Comparison of ENCODE assay signal across 10 cellular contexts in the genomic region with DNA sequence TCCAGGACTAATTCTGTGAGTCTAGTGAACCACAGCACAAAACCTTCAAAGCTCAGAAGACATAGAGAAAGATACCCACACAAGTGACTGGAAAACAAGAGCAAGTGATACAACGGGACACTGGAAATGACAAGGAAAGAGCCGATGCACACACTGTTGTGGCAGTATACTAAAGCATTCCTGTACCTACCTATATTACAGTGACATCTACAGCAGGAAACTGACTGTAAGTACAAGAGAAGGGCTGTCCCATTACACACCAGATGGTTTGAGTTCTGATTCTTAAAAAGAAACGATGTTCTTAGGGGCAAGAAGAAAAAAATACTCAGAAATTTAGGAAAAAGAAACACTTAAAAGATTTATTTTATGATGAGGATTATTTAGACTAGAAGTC. TPM values are rescaled to one million over a fixed set of nuclear protein-coding genes. Genes with fewer than 3 reads are reported as not detected.
A peak's percentile ranks its signal among the peaks of the same experiment; 100 is the strongest.
DNase-seq lines count a peak whose midpoint lies in the region; ATAC-seq and TF ChIP-seq lines count a peak whose summit lies in the region.
"Had no signal": no experiment of that assay in that cellular context is flagged by ENCODE, and none has a peak within 500 bp of the region (broad histone marks: within the 10 kb centered on the region; RNA-seq: fewer than 3 reads in every experiment).

No MANE protein-coding gene starts in this region.

- no peak for TF ChIP-seq POLR2A in esophagus squamous epithelium (IDR thresholded peaks at IDR 0.05)

- CTCF ChIA-PET in Panc1 (lab: Charles Lee), result no interaction called here

- intact Hi-C loops in Panc1 (cut with micrococcal nuclease; ENCODE audit: unreplicated experiment) (loop anchor here (5.0 kb wide), 1 partner anchor 216 kb away; no protein-coding TSS in a partner anchor), esophagus squamous epithelium (cut with DNase I) (no loop called here)

- in situ Hi-C loops in Panc1 (cut with HindIII; ENCODE audit: low pct_unique_long_range_greater_than_20kb, low sequenced_read_pairs), result no loop called here

- peaks cover 13% of the 10 kb centered on the region for H3F3A ChIP-seq in smooth muscle cell (ENCODE audit: low read depth)

- peaks cover 34% of the 10 kb centered on the region for H4K20me1 ChIP-seq in smooth muscle cell (ENCODE audit: low read depth)

- H3K27me3 ChIP-seq in Panc1 (ENCODE audit: control insufficient read depth, insufficient read depth, low read length), result no peaks in the 10 kb centered on the region
- no peaks in the 10 kb centered on the region for H3K27me3 ChIP-seq in esophagus squamous epithelium
- no peaks in the 10 kb centered on the region for H3K27me3 ChIP-seq in smooth muscle cell (ENCODE audit: low read depth)

- DNase-seq in Panc1 (ENCODE audit: low read depth, low spot score) (no peak), esophagus squamous epithelium (lab: John Stamatoyannopoulos, UW) (no peak), smooth muscle cell (lab: John Stamatoyannopoulos, UW; ENCODE audit: unreplicated experiment) (no peak)
- no peak for DNase-seq in activated CD8-positive, alpha-beta memory T cell treated with anti-CD3 and anti-CD28 coated beads, Interleukin-2, amount 50 U/mL, for 4 hours
- DNase-seq: activated B cell treated with CpG ODN at 0.5 μM for 24 hours, NCI-H187 had no signal

- H3K4me2 ChIP-seq in smooth muscle cell, result no peak overlapping the region

- ATAC-seq in GM19395 (IDR thresholded peaks at IDR 0.05; ENCODE audit: unreplicated experiment) (peak; percentile 19), Panc1 (no peak), GM18868 (IDR thresholded peaks at IDR 0.05; ENCODE audit: unreplicated experiment) (no peak), GM21515 (IDR thresholded peaks at IDR 0.05; ENCODE audit: unreplicated experiment) (no peak), HG02981 (IDR thresholded peaks at IDR 0.05; ENCODE audit: unreplicated experiment) (no peak)

- H3K79me2 ChIP-seq in smooth muscle cell (ENCODE audit: low read depth), result peaks cover 68% of the 10 kb centered on the region

- no peaks in the 10 kb centered on the region for H3K9me3 ChIP-seq in Panc1 (ENCODE audit: control insufficient read depth, insufficient read depth, low read depth, low read length)
- no peaks in the 10 kb centered on the region for H3K9me3 ChIP-seq in esophagus squamous epithelium
- H3K9me3 ChIP-seq in smooth muscle cell (replicated peaks; ENCODE audit: low read depth), result no peaks in the 10 kb centered on the region

- H3K4me3 ChIP-seq in Panc1 (ENCODE audit: low read depth in 2 of 2, low read length in 2 of 2), result no peak overlapping the region
- H3K4me3 ChIP-seq in esophagus squamous epithelium, result no peak overlapping the region
- H3K4me3 ChIP-seq in smooth muscle cell, result no peak overlapping the region

- H3K36me3 ChIP-seq in Panc1 (ENCODE audit: control insufficient read depth, insufficient read depth, low read length) (no peaks in the 10 kb centered on the region; the same call in none of the 2 replicates), esophagus squamous epithelium (peaks cover 0 to 30% (median 0%) of the 10 kb centered on the region in 3 donors), smooth muscle cell (ENCODE audit: low read depth) (no peaks in the 10 kb centered on the region)

- POLR2A ChIA-PET in Panc1 (lab: Charles Lee), result no interaction called here

- WGBS in esophagus squamous epithelium, 2 donors, result 30 to 47% methylated on average over 3 of the region's 3 CpGs
- WGBS in smooth muscle cell (ENCODE audit: low lambda C conversion rate), result 83% methylated on average over 3 of the region's 3 CpGs

- H2AFZ ChIP-seq in smooth muscle cell (ENCODE audit: low read depth), result no peak overlapping the region

- no peak for TF ChIP-seq CTCF in Panc1 (IDR thresholded peaks at IDR 0.05)
- no peak for TF ChIP-seq CTCF in esophagus squamous epithelium (IDR thresholded peaks at IDR 0.05)
- no peak for TF ChIP-seq CTCF in smooth muscle cell (IDR thresholded peaks at IDR 0.05; ENCODE audit: borderline replicate concordance, insufficient read depth, poor library complexity, severe bottlenecking)

- no TSS peak for BruUV-seq in Panc1 (replicated peaks; lab: Mats Ljungman, UMichigan)

- H3K4me1 ChIP-seq in Panc1 (ENCODE audit: control insufficient read depth, insufficient read depth, low read length), result peaks cover 50% of the 10 kb centered on the region
- H3K4me1 ChIP-seq in esophagus squamous epithelium, result peaks cover 38 to 68% (median 49%) of the 10 kb centered on the region in 3 donors
- peaks cover 22% of the 10 kb centered on the region for H3K4me1 ChIP-seq in smooth muscle cell (ENCODE audit: low read depth)

- peak overlapping the region; percentile 76 for H3K27ac ChIP-seq in Panc1 (ENCODE audit: low read length)
- H3K27ac ChIP-seq in esophagus squamous epithelium, result peak overlapping the region in 3 of 4 donors; percentile 29 to 81 (median 78)
- H3K27ac ChIP-seq in smooth muscle cell (ENCODE audit: low read depth), result peak overlapping the region; percentile 64

- H3K9ac ChIP-seq in smooth muscle cell (ENCODE audit: low read depth), result no peak overlapping the region

RNA-seq across cellular contexts. Expression of a gene that starts 18.5 kb away (rescaled TPM):
- total RNA-seq in Panc1 (2021; ENCODE audit: unreplicated experiment) (54.0 TPM), esophagus squamous epithelium (10 to 100 TPM; 12.5 to 45.4 (median 25.9) TPM), smooth muscle cell (39.7 and 48.0 TPM in 2 replicates)
- 25.5 TPM for polyA plus RNA-seq in Panc1 (2012; ENCODE audit: insufficient read length)
- 16.3 and 18.4 TPM in 2 replicates for polyA plus RNA-seq in smooth muscle cell
